ENCODE assay signal across 14 cellular contexts in genomic region chr7:116259821-116260440, GRCh38. TPM values are rescaled to one million over a fixed set of nuclear protein-coding genes. Genes with fewer than 3 reads are reported as not detected.
DNase-seq lines count a peak whose midpoint lies in the region; ATAC-seq and TF ChIP-seq lines count a peak whose summit lies in the region.
"Had no signal": no experiment of that assay in that cellular context is flagged by ENCODE, and none has a peak within 500 bp of the region (broad histone marks: within the 10 kb centered on the region; RNA-seq: fewer than 3 reads in every experiment).

No MANE protein-coding gene starts in this region.

- no peaks in the 10 kb centered on the region for H3K27me3 Mint-ChIP-seq in activated T-cell treated with anti-CD3 and anti-CD28 coated beads, Interleukin-2, amount 50 U/mL, for 24 hours

- dilution Hi-C loops in mammary epithelial cell (cut with HindIII; ENCODE audit: low sequenced_read_pairs), result loop anchor here (5.0 kb wide), 2 partner anchors 262 to 322 kb away; no protein-coding TSS in a partner anchor

- H3K4me3 ChIP-seq in mammary epithelial cell (replicated peaks in 1 of 3; ENCODE audit: insufficient read depth in 1 of 3, low read depth in 2 of 3, low read length in 3 of 3), result no peak overlapping the region
- no peak overlapping the region for H3K4me3 ChIP-seq in kidney epithelial cell (ENCODE audit: low read depth, low read length)
- H3K4me3 ChIP-seq: BLaER1 treated with 17β-estradiol and CSF1 and Interleukin-3, amounts not matched to agents 10 nM and 100 nM; vagina had no signal

- intact Hi-C loops in mammary epithelial cell (cut with micrococcal nuclease), result loop anchor here (1.0 to 5.0 kb wide), 8 partner anchors 12 to 547 kb away; partner anchors contain the start of gene MET

- no peaks in the 10 kb centered on the region for H3K9me3 Mint-ChIP-seq in activated T-cell treated with anti-CD3 and anti-CD28 coated beads, Interleukin-2, amount 50 U/mL, for 24 hours
- H3K9me3 Mint-ChIP-seq: nephron progenitor cell had no signal

- no peaks in the 10 kb centered on the region for H3K9me3 ChIP-seq in mammary epithelial cell (replicated peaks; ENCODE audit: insufficient read depth, low read length)
- H3K9me3 ChIP-seq: BLaER1 treated with 17β-estradiol and CSF1 and Interleukin-3, amounts not matched to agents 10 nM and 100 nM; vagina had no signal

- DNase-seq in AG08396 (ENCODE audit: low spot score), result peak; percentile 26
- peak; percentile 87 for DNase-seq in HT1080 (ENCODE audit: low read depth)
- DNase-seq in mammary epithelial cell, result peak; percentile 98
- peak; percentile 25 for DNase-seq in kidney epithelial cell (ENCODE audit: low read depth)
- no peak for DNase-seq in activated T-cell treated with anti-CD3 and anti-CD28 coated beads, Interleukin-2, amount 50 U/mL, for 24 hours
- DNase-seq in DMS53 treated with DMSO at 0.1 percent for 48 hours (lab: John Stamatoyannopoulos, UW; ENCODE audit: unreplicated experiment), result no peak
- DNase-seq in HUDEP-2 (lab: John Stamatoyannopoulos, UW; ENCODE audit: unreplicated experiment in 76 of 76), result no peak
- DNase-seq: activated CD8-positive, alpha-beta memory T cell treated with anti-CD3 and anti-CD28 coated beads, Interleukin-2, amount 10 ng/mL, durations not matched to agents 7 days and 5 days; anterior cingulate cortex; NCI-H1930; nephron progenitor cell had no signal

- TF ChIP-seq CTCF in mammary epithelial cell (conservative IDR thresholded peaks at IDR 0.05 in 1 of 2, IDR thresholded peaks at IDR 0.05 in 1 of 2; ENCODE audit: extremely low read depth in 1 of 2, insufficient read depth in 1 of 2, low read depth in 1 of 2, low read length in 2 of 2) (no peak), kidney epithelial cell (IDR thresholded peaks at IDR 0.05; ENCODE audit: insufficient read depth, low read length, poor library complexity, severe bottlenecking) (no peak)

- H3K4me1 Mint-ChIP-seq in activated T-cell treated with anti-CD3 and anti-CD28 coated beads, Interleukin-2, amount 50 U/mL, for 24 hours (ENCODE audit: low read depth), result peaks cover 10% of the 10 kb centered on the region

- H4K20me1 ChIP-seq in mammary epithelial cell (ENCODE audit: insufficient read depth, low read length), result no peaks in the 10 kb centered on the region
- H4K20me1 ChIP-seq: BLaER1 treated with 17β-estradiol and CSF1 and Interleukin-3, amounts not matched to agents 10 nM and 100 nM had no signal

- CTCF ChIA-PET in mammary epithelial cell (lab: Charles Lee; ENCODE audit: low non-redundant PET), result interaction anchor here (0.6 to 1.3 kb wide), 4 partner anchors 240 to 329 kb away, joined by 4 to 11 read pairs (median 6); partner anchors contain the start of gene CAV2

- H3K27ac ChIP-seq in mammary epithelial cell (ENCODE audit: insufficient read depth, low read depth, low read length), result peak overlapping the region; percentile 95
- H3K27ac ChIP-seq: BLaER1 treated with 17β-estradiol and CSF1 and Interleukin-3, amounts not matched to agents 10 nM and 100 nM had no signal

- WGBS in mammary epithelial cell (ENCODE audit: low coverage, missing lambda C conversion rate), result 3% methylated on average over 5 of the region's 6 CpGs

- no peaks in the 10 kb centered on the region for H3K79me2 ChIP-seq in mammary epithelial cell (ENCODE audit: insufficient read depth, low read length)

- BruUV-seq in mammary epithelial cell (replicated peaks; lab: Mats Ljungman, UMichigan), result no TSS peak

- H3K4me2 ChIP-seq in mammary epithelial cell (ENCODE audit: insufficient read depth, low read depth, low read length), result peak overlapping the region; percentile 24
- H3K4me2 ChIP-seq: BLaER1 treated with 17β-estradiol and CSF1 and Interleukin-3, amounts not matched to agents 10 nM and 100 nM had no signal

- no peak overlapping the region for H3K4me3 Mint-ChIP-seq in activated T-cell treated with anti-CD3 and anti-CD28 coated beads, Interleukin-2, amount 50 U/mL, for 24 hours
- H3K4me3 Mint-ChIP-seq: activated CD8-positive, alpha-beta memory T cell treated with anti-CD3 and anti-CD28 coated beads, Interleukin-2, amount 10 ng/mL, durations not matched to agents 7 days and 5 days; nephron progenitor cell had no signal

- ATAC-seq in HG02610 (IDR thresholded peaks at IDR 0.05; ENCODE audit: unreplicated experiment), result no peak
- ATAC-seq: activated CD8-positive, alpha-beta memory T cell treated with anti-CD3 and anti-CD28 coated beads, Interleukin-2, amount 10 ng/mL, durations not matched to agents 7 days and 5 days had no signal

- H3K27me3 ChIP-seq in mammary epithelial cell (ENCODE audit: insufficient read depth, low read length) (no peaks in the 10 kb centered on the region), kidney epithelial cell (ENCODE audit: control insufficient read depth, insufficient read depth, low read length) (no peaks in the 10 kb centered on the region)
- H3K27me3 ChIP-seq: BLaER1 treated with 17β-estradiol and CSF1 and Interleukin-3, amounts not matched to agents 10 nM and 100 nM; vagina had no signal

- peaks cover 17% of the 10 kb centered on the region for H3K36me3 ChIP-seq in mammary epithelial cell (ENCODE audit: insufficient read depth, low read length)
- no peaks in the 10 kb centered on the region for H3K36me3 ChIP-seq in kidney epithelial cell (ENCODE audit: control insufficient read depth, insufficient read depth, low read length)
- H3K36me3 ChIP-seq: BLaER1 treated with 17β-estradiol and CSF1 and Interleukin-3, amounts not matched to agents 10 nM and 100 nM; vagina had no signal

- no peak overlapping the region for H3K9ac ChIP-seq in mammary epithelial cell (ENCODE audit: insufficient read depth, low read length)
- H3K9ac ChIP-seq: BLaER1 treated with 17β-estradiol and CSF1 and Interleukin-3, amounts not matched to agents 10 nM and 100 nM had no signal

- H3K27ac Mint-ChIP-seq in activated T-cell treated with anti-CD3 and anti-CD28 coated beads, Interleukin-2, amount 50 U/mL, for 24 hours, result no peak overlapping the region
- H3K27ac Mint-ChIP-seq: activated CD8-positive, alpha-beta memory T cell treated with anti-CD3 and anti-CD28 coated beads, Interleukin-2, amount 10 ng/mL, durations not matched to agents 7 days and 5 days; nephron progenitor cell had no signal

- in situ Hi-C loops in mammary epithelial cell (cut with MboI; ENCODE audit: low sequenced_read_pairs in 2 of 2), result loop anchor here (5.0 to 10.0 kb wide), 5 partner anchors 57 to 267 kb away; partner anchors contain the start of gene CAV1 (in 1 of the 2)

- peaks cover 37% of the 10 kb centered on the region for H3K36me3 Mint-ChIP-seq in activated T-cell treated with anti-CD3 and anti-CD28 coated beads, Interleukin-2, amount 50 U/mL, for 24 hours (ENCODE audit: low read depth)

- peaks cover 27% of the 10 kb centered on the region for H3K4me1 ChIP-seq in mammary epithelial cell (ENCODE audit: insufficient read depth, low read length)
- H3K4me1 ChIP-seq: BLaER1 treated with 17β-estradiol and CSF1 and Interleukin-3, amounts not matched to agents 10 nM and 100 nM had no signal

- H2AFZ ChIP-seq in mammary epithelial cell (ENCODE audit: low read depth, low read length), result no peak overlapping the region

RNA-seq across cellular contexts. Expression of gene TES, which starts 49.6 kb away (rescaled TPM):
- total RNA-seq in HT1080 (2014; rRNA removed; shearing (Covaris generic)), result 48.8 and 54.8 TPM in 2 replicates
- 38.5 and 46.2 TPM in 2 replicates for polyA plus RNA-seq in HT1080 (2015; cell fraction: cytosol; rRNA removed)
- polyA plus RNA-seq in HT1080 (2015; cell fraction: nucleus; rRNA removed), result 178 and 196 TPM in 2 replicates
- total RNA-seq in mammary epithelial cell, result 100 to 1,000 TPM; 189 to 424 TPM
- polyA plus RNA-seq in mammary epithelial cell, result 113 TPM
- 210 TPM for polyA minus RNA-seq in mammary epithelial cell
- 269 and 282 TPM in 2 replicates for total RNA-seq in kidney epithelial cell

Comparison
In these comparisons a context has a peak if more than half of its experiments do, and no peak if none do; other contexts are left out.
1. DNase-seq: peak in AG08396 (single experiment), HT1080 (single experiment), mammary epithelial cell (single experiment) and kidney epithelial cell (single experiment); none in activated T-cell treated with anti-CD3 and anti-CD28 coated beads, Interleukin-2, amount 50 U/mL, for 24 hours (single experiment), DMS53 treated with DMSO at 0.1 percent for 48 hours (single experiment) and HUDEP-2 (0 of 76).